ENCODE assay signal across 9 cellular contexts in genomic region chr10:99661370-99661749, GRCh38. TPM values are rescaled to one million over a fixed set of nuclear protein-coding genes. Genes with fewer than 3 reads are reported as not detected.
A peak's percentile ranks its signal among the peaks of the same experiment; 100 is the strongest.
DNase-seq lines count a peak whose midpoint lies in the region; ATAC-seq and TF ChIP-seq lines count a peak whose summit lies in the region.
"Had no signal": no experiment of that assay in that cellular context is flagged by ENCODE, and none has a peak within 500 bp of the region (broad histone marks: within the 10 kb centered on the region; RNA-seq: fewer than 3 reads in every experiment).

No MANE protein-coding gene starts in this region.

- no peaks in the 10 kb centered on the region for H3K9me2 ChIP-seq in Karpas-422 (replicated peaks; ENCODE audit: insufficient read depth, low read length)

- in situ Hi-C loops in gastrocnemius medialis (cut with MboI; ENCODE audit: low sequenced_read_pairs in 4 of 4) = no loop called here

- 39 to 49% methylated on average over 6 of the region's 6 CpGs for WGBS in body of pancreas, 2 donors

- H3K27me3 ChIP-seq in Karpas-422 (ENCODE audit: low read length) = no peaks in the 10 kb centered on the region
- no peaks in the 10 kb centered on the region for H3K27me3 ChIP-seq in body of pancreas
- no peaks in the 10 kb centered on the region for H3K27me3 ChIP-seq in gastrocnemius medialis

- POLR2A ChIA-PET in AG04449 (lab: Yijun Ruan, JAX) = interaction anchor here (0.6 to 1.3 kb wide), 2 partner anchors 40 to 931 kb away, joined by 3 read pairs; no protein-coding TSS in a partner anchor
- POLR2A ChIA-PET in HEK293T (lab: Yijun Ruan, JAX) = no interaction called here

- TF ChIP-seq POLR2A in body of pancreas (IDR thresholded peaks at IDR 0.05) (no peak), gastrocnemius medialis (IDR thresholded peaks at IDR 0.05) (no peak)

- H3K9me3 ChIP-seq in Karpas-422 (ENCODE audit: low read length) (no peaks in the 10 kb centered on the region), body of pancreas (no peaks in the 10 kb centered on the region), gastrocnemius medialis (no peaks in the 10 kb centered on the region)

- CTCF ChIA-PET in AG04449 (lab: Yijun Ruan, JAX) (interaction anchor here (1.5 to 4.5 kb wide), 3 partner anchors 16 to 50 kb away, joined by 3 to 20 read pairs (median 12); no protein-coding TSS in a partner anchor), HEK293T (lab: Yijun Ruan, JAX) (interaction anchor here (0.5 kb wide), 1 partner anchor 20 kb away, joined by 3 read pairs; no protein-coding TSS in a partner anchor)

- no peaks in the 10 kb centered on the region for H4K20me1 ChIP-seq in Karpas-422 (ENCODE audit: insufficient read depth, low read depth, low read length)

- intact Hi-C loops in body of pancreas (cut with DNase I) (no loop called here), gastrocnemius medialis (cut with DNase I; ENCODE audit: low total_unique reads) (no loop called here)

- H2AFZ ChIP-seq in Karpas-422 (ENCODE audit: low read length) = no peak overlapping the region

- peaks cover 19% of the 10 kb centered on the region for H3K4me1 ChIP-seq in Karpas-422 (ENCODE audit: low read length)
- H3K4me1 ChIP-seq in body of pancreas = peaks cover 53% of the 10 kb centered on the region
- peaks cover 11 to 13% of the 10 kb centered on the region in 2 donors for H3K4me1 ChIP-seq in gastrocnemius medialis

- peaks cover 16% of the 10 kb centered on the region; the same call in 1 of the 2 replicates for H3K79me2 ChIP-seq in Karpas-422 (ENCODE audit: low read length)

- peak; percentile 85 for DNase-seq in AG04449 (ENCODE audit: low read depth, low spot score)
- DNase-seq in Karpas-422 = no peak
- DNase-seq in body of pancreas = no peak
- peak; percentile 95 for DNase-seq in iris pigment epithelial cell (ENCODE audit: low read depth)
- DNase-seq in gastrocnemius medialis = no peak
- no peak for DNase-seq in HEK293T (ENCODE audit: extremely low spot score)
- DNase-seq in AML-193 (lab: John Stamatoyannopoulos, UW) = no peak
- DNase-seq in anterior cingulate cortex (lab: John Stamatoyannopoulos, UW) = no peak
- DNase-seq: CD8-positive, alpha-beta memory T cell had no signal

- H3K9ac ChIP-seq in Karpas-422 (ENCODE audit: low read length) = no peak overlapping the region

- ATAC-seq in body of pancreas = no peak
- ATAC-seq in gastrocnemius medialis = no peak

- no peak for TF ChIP-seq CTCF in AG04449 (IDR thresholded peaks at IDR 0.05; ENCODE audit: insufficient read depth, low read length, missing control alignments)
- TF ChIP-seq CTCF in body of pancreas (IDR thresholded peaks at IDR 0.05) = no peak
- no peak for TF ChIP-seq CTCF in gastrocnemius medialis (IDR thresholded peaks at IDR 0.05 in 4 of 5, conservative IDR thresholded peaks at IDR 0.05 in 1 of 5)

- H3K4me2 ChIP-seq in Karpas-422 (ENCODE audit: low read depth, low read length, poor library complexity, severe bottlenecking) = peak overlapping the region; percentile 9

- H3K27ac ChIP-seq in Karpas-422 (ENCODE audit: low read length) = no peak overlapping the region
- peak overlapping the region; percentile 6 to 74 (median 46) for H3K27ac ChIP-seq in body of pancreas
- no peak overlapping the region for H3K27ac ChIP-seq in gastrocnemius medialis

- H3K4me3 ChIP-seq in AG04449 (ENCODE audit: low read depth, low read length) = peak overlapping the region; percentile 31
- H3K4me3 ChIP-seq in Karpas-422 (ENCODE audit: low read length) = no peak overlapping the region
- H3K4me3 ChIP-seq in body of pancreas = no peak overlapping the region
- H3K4me3 ChIP-seq in gastrocnemius medialis = no peak overlapping the region

- H3K36me3 ChIP-seq in Karpas-422 (ENCODE audit: insufficient read depth, low read length) (no peaks in the 10 kb centered on the region; the same call in 1 of the 2 replicates), body of pancreas (replicated peaks in 1 of 2; ENCODE audit: insufficient read depth in 1 of 2, low read depth in 2 of 2) (no peaks in the 10 kb centered on the region), gastrocnemius medialis (peaks cover 0 to 3% of the 10 kb centered on the region in 2 donors)

TF ChIP-seq in HEK293T, 16 proteins besides CTCF, POLR2A, EP300 and RAD21:
- no peak for TF ChIP-seq FOXK2 (IDR thresholded peaks at IDR 0.05)
- no peak for TF ChIP-seq ZNF384 (IDR thresholded peaks at IDR 0.05)
- TF ChIP-seq PKNOX1 (IDR thresholded peaks at IDR 0.05) = no peak
- no peak for TF ChIP-seq ELF4 (IDR thresholded peaks at IDR 0.05)
- TF ChIP-seq TARDBP (IDR thresholded peaks at IDR 0.05) = no peak
- TF ChIP-seq LEF1 (IDR thresholded peaks at IDR 0.05; ENCODE audit: borderline replicate concordance) = no peak
- no peak for TF ChIP-seq SP1 (IDR thresholded peaks at IDR 0.05)
- TF ChIP-seq NFRKB (IDR thresholded peaks at IDR 0.05) = no peak
- TF ChIP-seq BHLHE40 (IDR thresholded peaks at IDR 0.05; ENCODE audit: borderline replicate concordance) = no peak
- no peak for TF ChIP-seq CTBP1 (IDR thresholded peaks at IDR 0.05; ENCODE audit: borderline replicate concordance)
- no peak for TF ChIP-seq FOXM1 (IDR thresholded peaks at IDR 0.05; ENCODE audit: borderline replicate concordance)
- TF ChIP-seq HDGF (IDR thresholded peaks at IDR 0.05; ENCODE audit: borderline replicate concordance) = no peak
- no peak for TF ChIP-seq FOXA1 (IDR thresholded peaks at IDR 0.05)
- TF ChIP-seq L3MBTL2 (conservative IDR thresholded peaks at IDR 0.05) = no peak
- TF ChIP-seq ARNT (IDR thresholded peaks at IDR 0.05) = no peak
- no peak for TF ChIP-seq SUZ12 (IDR thresholded peaks at IDR 0.05)

RNA-seq across cellular contexts. Expression of gene ENTPD7, which starts 2.1 kb away (rescaled TPM):
- total RNA-seq in Karpas-422 (2014; rRNA removed; shearing (Covaris generic); ENCODE audit: low replicate concordance) = 4.9 TPM in 2 replicates
- total RNA-seq in body of pancreas = 10 to 100 TPM in 1 of 2 donors, 1 to 10 TPM in 1; 9.3 to 17.1 TPM
- total RNA-seq in gastrocnemius medialis = 1 to 10 TPM in 2 of 4 donors, under 1 TPM in 2; 0.32 to 1.1 (median 0.76) TPM

RNA-seq across cellular contexts. Expression of gene SLC25A28, which starts 41.1 kb away (rescaled TPM):
- total RNA-seq in Karpas-422 (2014; rRNA removed; shearing (Covaris generic); ENCODE audit: low replicate concordance) = 32.9 and 36.4 TPM in 2 replicates
- total RNA-seq in body of pancreas (10 to 100 TPM; 15.3 to 22.1 TPM), gastrocnemius medialis (10 to 100 TPM; 20.7 to 38.3 (median 26.1) TPM)

Comparison
In these comparisons a context has a peak if more than half of its experiments do, and no peak if none do; other contexts are left out.
1. DNase-seq: peak in AG04449 (single experiment) and iris pigment epithelial cell (single experiment); none in Karpas-422 (single experiment), body of pancreas (0 of 4), gastrocnemius medialis (0 of 2), HEK293T (single experiment), AML-193 (0 of 2) and anterior cingulate cortex (0 of 58).
2. H3K27ac ChIP-seq: peak in body of pancreas (4 of 4); none in Karpas-422 (single experiment) and gastrocnemius medialis (0 of 4).